Comparison of ENCODE assay signal across 10 cellular contexts in the genomic region with DNA sequence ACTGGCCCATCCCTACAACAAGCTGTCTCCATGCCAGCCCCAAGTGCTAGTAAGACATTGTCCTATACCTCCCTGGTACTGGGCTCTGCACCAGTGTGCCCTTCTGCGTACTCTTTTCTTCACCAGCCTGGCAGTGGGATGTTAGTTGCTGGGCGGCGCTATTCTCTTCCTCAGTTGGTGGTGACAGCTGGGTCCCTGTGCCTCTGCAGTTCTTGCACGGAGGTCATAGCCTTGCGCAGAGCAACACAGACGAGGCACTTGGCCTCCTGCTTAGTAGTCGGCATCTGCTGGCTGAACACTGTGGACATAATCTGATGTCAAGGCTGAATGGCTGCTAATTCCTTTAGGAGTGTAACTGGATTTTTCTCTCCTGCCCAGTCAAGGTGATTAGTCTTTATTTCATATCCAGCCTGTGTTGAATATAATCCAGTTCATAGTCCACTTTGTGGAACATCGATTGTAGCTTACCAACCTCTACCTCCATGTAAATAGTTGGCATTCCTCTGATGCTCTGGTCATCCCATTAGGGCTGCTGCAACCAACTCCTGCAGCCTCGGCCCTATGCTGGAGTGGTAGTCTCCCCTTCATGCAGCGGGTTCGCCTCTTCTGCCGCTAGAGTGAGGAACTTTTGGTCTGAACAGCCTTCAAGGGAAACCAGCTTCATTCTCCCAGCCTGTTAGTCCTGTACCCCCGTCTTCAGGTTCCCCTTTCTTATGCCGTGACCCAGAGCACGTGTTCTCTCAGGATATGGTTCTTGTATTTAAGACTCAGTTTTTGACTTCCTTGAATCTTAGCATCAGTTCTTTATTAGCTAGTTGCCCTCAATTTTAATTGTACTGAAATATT. TPM values are rescaled to one million over a fixed set of nuclear protein-coding genes. Genes with fewer than 3 reads are reported as not detected.
DNase-seq lines count a peak whose midpoint lies in the region; ATAC-seq and TF ChIP-seq lines count a peak whose summit lies in the region.
"Had no signal": no experiment of that assay in that cellular context is flagged by ENCODE, and none has a peak within 500 bp of the region (broad histone marks: within the 10 kb centered on the region; RNA-seq: fewer than 3 reads in every experiment).

No MANE protein-coding gene starts in this region.

- H3K27ac ChIP-seq in breast epithelium, result no peak overlapping the region

- no peaks in the 10 kb centered on the region for H3K4me1 ChIP-seq in breast epithelium

- no peaks in the 10 kb centered on the region for H3K27me3 ChIP-seq in breast epithelium

- TF ChIP-seq CTCF in GM10248 (IDR thresholded peaks at IDR 0.05; ENCODE audit: control extremely low read depth, extremely low read depth, low read depth, missing control alignments) (no peak), activated B cell treated with CpG ODN at 0.5 μM for 24 hours (IDR thresholded peaks at IDR 0.05) (no peak), nephron (IDR thresholded peaks at IDR 0.05; ENCODE audit: unreplicated experiment in 3 of 3) (no peak), type B pancreatic cell (conservative IDR thresholded peaks at IDR 0.05) (no peak), breast epithelium (IDR thresholded peaks at IDR 0.05) (no peak)

- peak overlapping the region; percentile 46 for H3K4me3 Mint-ChIP-seq in activated B cell treated with CpG ODN at 0.5 μM for 24 hours
- H3K4me3 Mint-ChIP-seq in nephron, result no peak overlapping the region
- H3K4me3 Mint-ChIP-seq in type B pancreatic cell, result no peak overlapping the region

- no peak overlapping the region for H3K4me3 ChIP-seq in breast epithelium

- CTCF ChIA-PET in GM10248 (lab: Yijun Ruan, JAX) (interaction anchor here (0.7 to 4.4 kb wide), 9 partner anchors 8 to 26 kb away, joined by 3 to 20 read pairs (median 3); no protein-coding TSS in a partner anchor), activated B cell treated with CpG ODN at 0.5 μM for 24 hours (lab: Charles Lee) (interaction anchor here (1.4 to 1.6 kb wide), 2 partner anchors 26 to 765 kb away, joined by 3 to 10 read pairs; no protein-coding TSS in a partner anchor)

- H3K9me3 ChIP-seq in breast epithelium, result no peaks in the 10 kb centered on the region

- ATAC-seq in GM21723 (IDR thresholded peaks at IDR 0.05; ENCODE audit: unreplicated experiment), result peak; percentile 48
- ATAC-seq in activated B cell treated with CpG ODN at 0.5 μM for 24 hours (ENCODE audit: low read depth), result peak; percentile 73
- ATAC-seq in GM18858 (IDR thresholded peaks at IDR 0.05; ENCODE audit: unreplicated experiment), result no peak

- H3K4me1 Mint-ChIP-seq in activated B cell treated with CpG ODN at 0.5 μM for 24 hours, result peaks cover 30% of the 10 kb centered on the region
- peaks cover 34% of the 10 kb centered on the region for H3K4me1 Mint-ChIP-seq in nephron
- H3K4me1 Mint-ChIP-seq in type B pancreatic cell (ENCODE audit: unreplicated experiment), result peaks cover 33% of the 10 kb centered on the region

- intact Hi-C loops in activated B cell treated with CpG ODN at 0.5 μM for 24 hours (cut with micrococcal nuclease) (no loop called here), breast epithelium (cut with DNase I; ENCODE audit: low total_unique reads) (no loop called here)

- no peak for TF ChIP-seq POLR2A in breast epithelium (IDR thresholded peaks at IDR 0.05)

- H3K27ac Mint-ChIP-seq in activated B cell treated with CpG ODN at 0.5 μM for 24 hours (peak overlapping the region; percentile 77), nephron (peak overlapping the region in 2 of 3 experiments; percentile 28 to 49), type B pancreatic cell (no peak overlapping the region)

- H3K9me3 Mint-ChIP-seq in activated B cell treated with CpG ODN at 0.5 μM for 24 hours (no peaks in the 10 kb centered on the region), nephron (no peaks in the 10 kb centered on the region), type B pancreatic cell (no peaks in the 10 kb centered on the region)

- H3K27me3 Mint-ChIP-seq in activated B cell treated with CpG ODN at 0.5 μM for 24 hours (no peaks in the 10 kb centered on the region), nephron (ENCODE audit: low read depth) (no peaks in the 10 kb centered on the region), type B pancreatic cell (no peaks in the 10 kb centered on the region)

- peak; percentile 51 for DNase-seq in GM10248 (ENCODE audit: extremely low spot score)
- no peak for DNase-seq in activated B cell treated with CpG ODN at 0.5 μM for 24 hours
- no peak for DNase-seq in type B pancreatic cell (ENCODE audit: extremely low spot score, unreplicated experiment)
- DNase-seq in breast epithelium (ENCODE audit: low spot score in 2 of 2), result no peak
- no peak for DNase-seq in DMS153 treated with DMSO at 0.1 percent for 48 hours (lab: John Stamatoyannopoulos, UW; ENCODE audit: unreplicated experiment)
- DNase-seq: activated effector memory CD4-positive, alpha-beta T cell treated with anti-CD3 and anti-CD28 coated beads, Interleukin-2, amount 50 U/mL, for 16 hours; kidney had no signal

- H3K36me3 Mint-ChIP-seq in activated B cell treated with CpG ODN at 0.5 μM for 24 hours (ENCODE audit: low read depth) (peaks cover 18% of the 10 kb centered on the region), nephron (ENCODE audit: low read depth) (peaks cover 26% of the 10 kb centered on the region), type B pancreatic cell (peaks cover 11% of the 10 kb centered on the region)

- H3K36me3 ChIP-seq in breast epithelium, result no peaks in the 10 kb centered on the region

- POLR2A ChIA-PET in GM10248 (lab: Yijun Ruan, JAX) (no interaction called here), activated B cell treated with CpG ODN at 0.5 μM for 24 hours (lab: Charles Lee) (interaction anchor here (0.5 to 0.6 kb wide), 2 partner anchors 906 to 916 kb away, joined by 4 read pairs; no protein-coding TSS in a partner anchor)

RNA-seq across cellular contexts. Expression of a gene that starts 32.9 kb away (rescaled TPM):
- total RNA-seq in activated B cell treated with CpG ODN at 0.5 μM for 24 hours (35.6 and 40.7 TPM in 2 replicates), type B pancreatic cell (ENCODE audit: low replicate concordance) (140 and 149 TPM in 2 replicates), breast epithelium (100 to 1,000 TPM in 1 of 3 donors, 10 to 100 TPM in 2; 78.3 to 113 (median 97.8) TPM)

RNA-seq across cellular contexts. Expression of a gene that starts 33.3 kb away (rescaled TPM):
- total RNA-seq in activated B cell treated with CpG ODN at 0.5 μM for 24 hours, result 21.5 and 23.7 TPM in 2 replicates
- 22.4 and 22.9 TPM in 2 replicates for total RNA-seq in type B pancreatic cell (ENCODE audit: low replicate concordance)
- 10 to 100 TPM; 17.4 to 40.0 (median 24.6) TPM for total RNA-seq in breast epithelium
